31 cellular contexts compared by ENCODE assay signal in the genomic region with DNA sequence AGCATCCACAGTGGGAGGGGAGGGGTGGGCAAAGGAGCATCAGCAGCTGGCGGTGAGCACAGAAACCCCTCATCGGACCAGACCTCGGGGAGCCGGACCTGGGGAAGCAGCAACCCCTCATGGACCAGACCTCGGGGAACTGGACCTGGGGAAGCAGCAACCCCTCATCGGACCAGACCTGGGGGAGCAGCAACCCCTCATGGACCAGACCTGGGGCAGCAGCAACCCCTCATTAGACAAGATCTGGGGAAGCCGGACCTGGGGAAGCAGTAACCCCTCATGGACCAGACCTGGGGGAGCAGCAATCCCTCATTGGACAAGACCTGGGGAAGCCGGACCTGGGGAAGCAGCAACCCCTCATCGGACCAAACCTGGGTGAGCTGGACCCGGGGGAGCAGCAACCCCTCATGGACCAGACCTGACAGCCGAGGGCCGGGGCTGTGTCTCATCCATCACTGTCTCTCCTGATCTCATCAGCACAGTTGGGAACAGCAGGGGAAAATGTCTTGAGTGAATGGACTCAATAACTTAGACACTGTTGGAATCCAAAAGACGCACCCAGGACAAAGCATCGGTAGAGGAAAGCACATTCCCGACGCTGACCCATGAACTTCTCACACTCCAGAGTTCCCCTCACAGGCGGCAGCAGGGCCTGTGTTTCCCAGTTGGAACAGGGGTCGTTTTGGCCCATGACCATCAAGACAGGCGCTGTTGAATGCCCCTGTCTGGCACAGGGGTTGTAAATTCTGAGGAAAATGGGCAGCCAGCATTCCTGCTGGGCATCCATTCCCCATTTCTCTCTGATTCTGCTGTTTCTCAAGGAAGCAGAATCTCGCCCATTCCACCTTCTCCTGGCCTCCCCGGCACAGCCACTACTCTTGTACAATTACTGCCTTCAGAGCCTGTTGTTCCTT.
"Had no signal": no experiment of that assay in that cellular context is flagged by ENCODE, and none has a peak within 500 bp of the region (broad histone marks: within the 10 kb centered on the region; RNA-seq: fewer than 3 reads in every experiment).

No MANE protein-coding gene starts in this region.

- DNase-seq: activated B cell treated with CpG ODN at 0.5 μM for 24 hours; activated CD4-positive, alpha-beta memory T cell treated with anti-CD3 and anti-CD28 coated beads, Interleukin-2, amount 10 ng/mL, durations not matched to agents 7 days and 5 days; activated CD4-positive, alpha-beta T cell treated with anti-CD3 and anti-CD28 coated beads for 1 hour; activated CD4-positive, alpha-beta T cell treated with anti-CD3 and anti-CD28 coated beads, Interleukin-2, amount 50 U/mL, for 1 hour; activated naive CD4-positive, alpha-beta T cell treated with anti-CD3 and anti-CD28 coated beads, Interleukin-2, amount 50 U/mL, for 16 hours; activated naive CD8-positive, alpha-beta T cell treated with anti-CD3 and anti-CD28 coated beads, Interleukin-2, amount 10 ng/mL, durations not matched to agents 7 days and 5 days; activated T-cell treated with anti-CD3 and anti-CD28 coated beads for 4 hours; activated T-cell treated with anti-CD3 and anti-CD28 coated beads, Interleukin-2, amount 50 U/mL, for 48 hours; central memory CD4-positive, alpha-beta T cell; MG63; NCI-H1092 treated with DMSO at 0.1 percent for 48 hours; NCI-H1417 treated with DMSO at 0.1 percent for 48 hours; NCI-H1694; NCI-H2029; NCI-H2107; NCI-H2171 treated with DMSO at 0.1 percent for 48 hours; NCI-H226; NCI-H510A; NCI-H526 treated with DMSO at 0.1 percent for 48 hours; NCI-H82; OCI-M1; Right ventricle myocardium superior; SW 1271 had no signal

- H3K9me3 ChIP-seq: adrenal gland, breast epithelium, MG63 had no signal

- H3K9me3 Mint-ChIP-seq: activated B cell treated with CpG ODN at 0.5 μM for 24 hours; activated CD4-positive, alpha-beta memory T cell treated with anti-CD3 and anti-CD28 coated beads, Interleukin-2, amount 10 ng/mL, durations not matched to agents 7 days and 5 days; activated naive CD8-positive, alpha-beta T cell treated with anti-CD3 and anti-CD28 coated beads, Interleukin-2, amount 10 ng/mL, durations not matched to agents 7 days and 5 days; activated T-helper 17 cell treated with anti-CD3 and anti-CD28 coated beads, Interleukin-2, amount 50 U/mL, for 72 hours; T-helper 2 cell treated with Interferon-gamma antibody and Interleukin-4, amounts not matched to agents 5 μg/mL and 100 μg/mL, for 36 hours had no signal

- ATAC-seq: activated T-helper 17 cell treated with anti-CD3 and anti-CD28 coated beads, Interleukin-2, amount 50 U/mL, for 72 hours; Panc1; SK-N-SH treated with all-trans-retinoic acid at 6 μM for 48 hours had no signal

- H3K36me3 Mint-ChIP-seq: activated naive CD8-positive, alpha-beta T cell treated with anti-CD3 and anti-CD28 coated beads, Interleukin-2, amount 10 ng/mL, durations not matched to agents 7 days and 5 days had no signal

- H3K27me3 ChIP-seq: adrenal gland, MG63 had no signal

- H3K36me3 ChIP-seq: adrenal gland, breast epithelium, MG63, SJSA1 had no signal

- H3K27ac ChIP-seq: adrenal gland, breast epithelium, RWPE1, SJSA1 had no signal

- H3K4me1 ChIP-seq: adrenal gland, breast epithelium, SJSA1 had no signal

- H3K27me3 Mint-ChIP-seq: activated CD4-positive, alpha-beta memory T cell treated with anti-CD3 and anti-CD28 coated beads, Interleukin-2, amount 10 ng/mL, durations not matched to agents 7 days and 5 days had no signal

- H3K4me1 Mint-ChIP-seq: activated CD4-positive, alpha-beta memory T cell treated with anti-CD3 and anti-CD28 coated beads, Interleukin-2, amount 10 ng/mL, durations not matched to agents 7 days and 5 days; activated naive CD8-positive, alpha-beta T cell treated with anti-CD3 and anti-CD28 coated beads, Interleukin-2, amount 10 ng/mL, durations not matched to agents 7 days and 5 days; activated T-helper 17 cell treated with anti-CD3 and anti-CD28 coated beads, Interleukin-2, amount 50 U/mL, for 72 hours had no signal

- H3K4me3 Mint-ChIP-seq: activated B cell treated with CpG ODN at 0.5 μM for 24 hours; activated CD4-positive, alpha-beta memory T cell treated with anti-CD3 and anti-CD28 coated beads, Interleukin-2, amount 10 ng/mL, durations not matched to agents 7 days and 5 days; activated naive CD8-positive, alpha-beta T cell treated with anti-CD3 and anti-CD28 coated beads, Interleukin-2, amount 10 ng/mL, durations not matched to agents 7 days and 5 days; activated T-helper 17 cell treated with anti-CD3 and anti-CD28 coated beads, Interleukin-2, amount 50 U/mL, for 72 hours; T-helper 2 cell treated with Interferon-gamma antibody and Interleukin-4, amounts not matched to agents 5 μg/mL and 100 μg/mL, for 36 hours had no signal

- H3K27ac Mint-ChIP-seq: activated B cell treated with CpG ODN at 0.5 μM for 24 hours; activated CD4-positive, alpha-beta memory T cell treated with anti-CD3 and anti-CD28 coated beads, Interleukin-2, amount 10 ng/mL, durations not matched to agents 7 days and 5 days; activated naive CD8-positive, alpha-beta T cell treated with anti-CD3 and anti-CD28 coated beads, Interleukin-2, amount 10 ng/mL, durations not matched to agents 7 days and 5 days; activated T-helper 17 cell treated with anti-CD3 and anti-CD28 coated beads, Interleukin-2, amount 50 U/mL, for 72 hours; T-helper 2 cell treated with Interferon-gamma antibody and Interleukin-4, amounts not matched to agents 5 μg/mL and 100 μg/mL, for 36 hours had no signal

- H3K4me3 ChIP-seq: adrenal gland, breast epithelium, MG63, SJSA1 had no signal
